1 cellular context compared by ENCODE assay signal in the genomic region with DNA sequence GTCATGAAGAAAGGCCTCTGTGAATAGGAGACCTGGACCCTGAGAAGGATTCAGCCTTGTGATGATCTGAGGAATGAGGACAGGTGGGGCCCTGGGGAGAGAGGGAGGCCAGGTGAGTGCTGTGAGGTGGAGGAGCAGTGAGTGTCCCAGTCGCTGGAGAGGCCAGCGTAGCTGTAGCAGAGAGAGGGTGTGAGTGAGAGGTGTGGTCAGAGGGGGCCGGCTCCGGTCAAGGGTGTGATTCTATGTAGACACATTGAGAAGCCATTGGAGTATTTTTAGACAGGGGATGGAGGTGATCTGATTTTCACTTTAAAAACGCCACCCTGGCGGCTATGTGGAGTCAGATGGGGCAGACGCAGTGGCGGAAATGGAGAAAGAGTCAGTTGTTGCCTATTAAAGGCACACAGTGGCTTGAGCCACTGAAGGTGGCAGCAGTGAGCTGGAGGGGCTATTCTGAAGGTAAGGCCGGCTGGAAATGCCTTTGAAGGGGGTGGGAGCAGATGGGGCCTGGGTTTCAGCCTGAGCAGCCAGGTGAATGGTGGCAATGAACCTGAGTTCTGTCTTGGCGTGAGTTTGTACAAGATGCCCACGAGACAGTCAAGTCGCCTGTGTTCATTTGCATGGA.
TF ChIP-seq lines count a peak whose summit lies in the region.

No MANE protein-coding gene starts in this region.

TF ChIP-seq in HepG2, 621 proteins besides CTCF, POLR2A, EP300 and RAD21 (continued from another document):
- TF ChIP-seq, protein P1, sequence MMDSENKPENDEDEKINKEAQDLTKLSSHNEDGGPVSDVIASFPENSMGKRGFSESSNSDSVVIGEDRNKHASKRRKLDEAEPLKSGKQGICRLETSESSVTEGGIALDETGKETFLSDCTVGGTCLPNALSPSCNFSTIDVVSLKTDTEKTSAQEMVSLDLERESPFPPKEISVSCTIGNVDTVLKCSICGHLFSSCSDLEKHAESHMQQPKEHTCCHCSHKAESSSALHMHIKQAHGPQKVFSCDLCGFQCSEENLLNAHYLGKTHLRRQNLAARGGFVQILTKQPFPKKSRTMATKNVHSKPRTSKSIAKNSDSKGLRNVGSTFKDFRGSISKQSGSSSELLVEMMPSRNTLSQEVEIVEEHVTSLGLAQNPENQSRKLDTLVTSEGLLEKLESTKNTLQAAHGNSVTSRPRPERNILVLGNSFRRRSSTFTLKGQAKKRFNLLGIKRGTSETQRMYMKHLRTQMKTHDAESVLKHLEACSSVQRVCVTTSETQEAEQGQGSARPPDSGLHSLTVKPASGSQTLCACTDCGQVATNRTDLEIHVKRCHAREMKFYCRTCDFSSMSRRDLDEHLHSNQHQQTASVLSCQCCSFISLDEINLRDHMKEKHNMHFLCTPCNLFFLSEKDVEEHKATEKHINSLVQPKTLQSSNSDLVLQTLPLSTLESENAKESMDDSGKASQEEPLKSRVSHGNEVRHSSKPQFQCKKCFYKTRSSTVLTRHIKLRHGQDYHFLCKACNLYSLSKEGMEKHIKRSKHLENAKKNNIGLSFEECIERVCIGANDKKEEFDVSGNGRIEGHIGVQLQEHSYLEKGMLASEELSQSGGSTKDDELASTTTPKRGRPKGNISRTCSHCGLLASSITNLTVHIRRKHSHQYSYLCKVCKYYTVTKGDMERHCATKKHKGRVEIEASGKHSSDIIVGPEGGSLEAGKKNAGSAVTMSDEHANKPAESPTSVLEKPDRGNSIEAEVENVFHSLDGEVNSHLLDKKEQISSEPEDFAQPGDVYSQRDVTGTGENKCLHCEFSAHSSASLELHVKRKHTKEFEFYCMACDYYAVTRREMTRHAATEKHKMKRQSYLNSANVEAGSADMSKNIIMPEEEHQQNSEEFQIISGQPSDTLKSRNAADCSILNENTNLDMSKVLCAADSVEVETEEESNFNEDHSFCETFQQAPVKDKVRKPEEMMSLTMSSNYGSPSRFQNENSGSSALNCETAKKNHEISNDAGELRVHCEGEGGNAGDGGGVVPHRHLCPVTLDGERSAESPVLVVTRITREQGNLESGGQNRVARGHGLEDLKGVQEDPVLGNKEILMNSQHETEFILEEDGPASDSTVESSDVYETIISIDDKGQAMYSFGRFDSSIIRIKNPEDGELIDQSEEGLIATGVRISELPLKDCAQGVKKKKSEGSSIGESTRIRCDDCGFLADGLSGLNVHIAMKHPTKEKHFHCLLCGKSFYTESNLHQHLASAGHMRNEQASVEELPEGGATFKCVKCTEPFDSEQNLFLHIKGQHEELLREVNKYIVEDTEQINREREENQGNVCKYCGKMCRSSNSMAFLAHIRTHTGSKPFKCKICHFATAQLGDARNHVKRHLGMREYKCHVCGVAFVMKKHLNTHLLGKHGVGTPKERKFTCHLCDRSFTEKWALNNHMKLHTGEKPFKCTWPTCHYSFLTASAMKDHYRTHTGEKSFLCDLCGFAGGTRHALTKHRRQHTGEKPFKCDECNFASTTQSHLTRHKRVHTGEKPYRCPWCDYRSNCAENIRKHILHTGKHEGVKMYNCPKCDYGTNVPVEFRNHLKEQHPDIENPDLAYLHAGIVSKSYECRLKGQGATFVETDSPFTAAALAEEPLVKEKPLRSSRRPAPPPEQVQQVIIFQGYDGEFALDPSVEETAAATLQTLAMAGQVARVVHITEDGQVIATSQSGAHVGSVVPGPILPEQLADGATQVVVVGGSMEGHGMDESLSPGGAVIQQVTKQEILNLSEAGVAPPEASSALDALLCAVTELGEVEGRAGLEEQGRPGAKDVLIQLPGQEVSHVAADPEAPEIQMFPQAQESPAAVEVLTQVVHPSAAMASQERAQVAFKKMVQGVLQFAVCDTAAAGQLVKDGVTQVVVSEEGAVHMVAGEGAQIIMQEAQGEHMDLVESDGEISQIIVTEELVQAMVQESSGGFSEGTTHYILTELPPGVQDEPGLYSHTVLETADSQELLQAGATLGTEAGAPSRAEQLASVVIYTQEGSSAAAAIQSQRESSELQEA (CRISPR knock-in tag; IDR thresholded peaks at IDR 0.05; ENCODE audit: not compliant biosample characterization) = peak; percentile 39
- TF ChIP-seq ZNF543 (CRISPR knock-in tag; IDR thresholded peaks at IDR 0.05) = no peak
- TF ChIP-seq, protein P2, sequence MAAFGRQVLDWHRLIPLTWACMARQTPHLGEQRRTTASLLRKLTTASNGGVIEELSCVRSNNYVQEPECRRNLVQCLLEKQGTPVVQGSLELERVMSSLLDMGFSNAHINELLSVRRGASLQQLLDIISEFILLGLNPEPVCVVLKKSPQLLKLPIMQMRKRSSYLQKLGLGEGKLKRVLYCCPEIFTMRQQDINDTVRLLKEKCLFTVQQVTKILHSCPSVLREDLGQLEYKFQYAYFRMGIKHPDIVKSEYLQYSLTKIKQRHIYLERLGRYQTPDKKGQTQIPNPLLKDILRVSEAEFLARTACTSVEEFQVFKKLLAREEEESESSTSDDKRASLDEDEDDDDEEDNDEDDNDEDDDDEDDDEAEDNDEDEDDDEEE (CRISPR knock-in tag; IDR thresholded peaks at IDR 0.05) = no peak
- TF ChIP-seq ZNF788 (CRISPR knock-in tag; IDR thresholded peaks at IDR 0.05; ENCODE audit: borderline replicate concordance) = 0 out of 2 replicates have a peak, but pooled peaks have one; percentile 22
- TF ChIP-seq ZNF772 (CRISPR knock-in tag; IDR thresholded peaks at IDR 0.05) = 0 out of 2 replicates have a peak, but pooled peaks have one; percentile 27
- TF ChIP-seq PCBP2 (optimal IDR thresholded peaks at IDR 0.05; ENCODE audit: low read depth, low read length, poor library complexity, severe bottlenecking) = no peak
- TF ChIP-seq, protein P3, sequence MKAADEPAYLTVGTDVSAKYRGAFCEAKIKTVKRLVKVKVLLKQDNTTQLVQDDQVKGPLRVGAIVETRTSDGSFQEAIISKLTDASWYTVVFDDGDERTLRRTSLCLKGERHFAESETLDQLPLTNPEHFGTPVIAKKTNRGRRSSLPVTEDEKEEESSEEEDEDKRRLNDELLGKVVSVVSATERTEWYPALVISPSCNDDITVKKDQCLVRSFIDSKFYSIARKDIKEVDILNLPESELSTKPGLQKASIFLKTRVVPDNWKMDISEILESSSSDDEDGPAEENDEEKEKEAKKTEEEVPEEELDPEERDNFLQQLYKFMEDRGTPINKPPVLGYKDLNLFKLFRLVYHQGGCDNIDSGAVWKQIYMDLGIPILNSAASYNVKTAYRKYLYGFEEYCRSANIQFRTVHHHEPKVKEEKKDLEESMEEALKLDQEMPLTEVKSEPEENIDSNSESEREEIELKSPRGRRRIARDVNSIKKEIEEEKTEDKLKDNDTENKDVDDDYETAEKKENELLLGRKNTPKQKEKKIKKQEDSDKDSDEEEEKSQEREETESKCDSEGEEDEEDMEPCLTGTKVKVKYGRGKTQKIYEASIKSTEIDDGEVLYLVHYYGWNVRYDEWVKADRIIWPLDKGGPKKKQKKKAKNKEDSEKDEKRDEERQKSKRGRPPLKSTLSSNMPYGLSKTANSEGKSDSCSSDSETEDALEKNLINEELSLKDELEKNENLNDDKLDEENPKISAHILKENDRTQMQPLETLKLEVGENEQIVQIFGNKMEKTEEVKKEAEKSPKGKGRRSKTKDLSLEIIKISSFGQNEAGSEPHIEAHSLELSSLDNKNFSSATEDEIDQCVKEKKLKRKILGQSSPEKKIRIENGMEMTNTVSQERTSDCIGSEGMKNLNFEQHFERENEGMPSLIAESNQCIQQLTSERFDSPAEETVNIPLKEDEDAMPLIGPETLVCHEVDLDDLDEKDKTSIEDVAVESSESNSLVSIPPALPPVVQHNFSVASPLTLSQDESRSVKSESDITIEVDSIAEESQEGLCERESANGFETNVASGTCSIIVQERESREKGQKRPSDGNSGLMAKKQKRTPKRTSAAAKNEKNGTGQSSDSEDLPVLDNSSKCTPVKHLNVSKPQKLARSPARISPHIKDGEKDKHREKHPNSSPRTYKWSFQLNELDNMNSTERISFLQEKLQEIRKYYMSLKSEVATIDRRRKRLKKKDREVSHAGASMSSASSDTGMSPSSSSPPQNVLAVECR (CRISPR knock-in tag; IDR thresholded peaks at IDR 0.05; ENCODE audit: borderline replicate concordance) = 0 out of 2 replicates have a peak, but pooled peaks have one; percentile 6
- TF ChIP-seq PRMT3 (CRISPR knock-in tag; IDR thresholded peaks at IDR 0.05; ENCODE audit: borderline replicate concordance, low read depth) = no peak
- no peak for TF ChIP-seq HDAC1 (CRISPR knock-in tag; IDR thresholded peaks at IDR 0.05)
- TF ChIP-seq POLR2G (IDR thresholded peaks at IDR 0.05; ENCODE audit: low read depth, low read length) = no peak
- peak; percentile 28 for TF ChIP-seq POLR2AphosphoS2 (IDR thresholded peaks at IDR 0.05; ENCODE audit: low read depth, low read length)
- no peak for TF ChIP-seq ZNF644 (CRISPR knock-in tag; IDR thresholded peaks at IDR 0.05; ENCODE audit: low read depth)
